In genomic region chr7:4774804-4775280, GRCh38 we compare ENCODE assay signal across 8 cellular contexts. TPM values are rescaled to one million over a fixed set of nuclear protein-coding genes. Genes with fewer than 3 reads are reported as not detected.
DNase-seq lines count a peak whose midpoint lies in the region; ATAC-seq and TF ChIP-seq lines count a peak whose summit lies in the region.

No MANE protein-coding gene starts in this region.

- peak; percentile 39 for ATAC-seq in GM18511 (IDR thresholded peaks at IDR 0.05; ENCODE audit: unreplicated experiment)
- ATAC-seq in HG02970 (IDR thresholded peaks at IDR 0.05; ENCODE audit: low FRiP score, unreplicated experiment): peak; percentile 23
- peak; percentile 63 for ATAC-seq in Panc1
- peak; percentile 29 for ATAC-seq in left lobe of liver

- CTCF ChIA-PET in Panc1 (lab: Charles Lee): no interaction called here

- 4% methylated on average over 17 of the region's 22 CpGs for WGBS in suprapubic skin

- intact Hi-C loops in Panc1 (cut with micrococcal nuclease; ENCODE audit: unreplicated experiment): no loop called here
- intact Hi-C loops in breast epithelium (cut with DNase I; ENCODE audit: low total_unique reads): no loop called here

- BruUV-seq in Panc1 (replicated peaks; lab: Mats Ljungman, UMichigan): TSS peak; percentile 98

- TF ChIP-seq CTCF in C4-2B (conservative IDR thresholded peaks at IDR 0.05) (no peak), Panc1 (IDR thresholded peaks at IDR 0.05) (no peak), breast epithelium (IDR thresholded peaks at IDR 0.05) (no peak), suprapubic skin (IDR thresholded peaks at IDR 0.05) (no peak)

- H3K27me3 ChIP-seq in Panc1 (ENCODE audit: control insufficient read depth, insufficient read depth, low read length) (no peaks in the 10 kb centered on the region), breast epithelium (no peaks in the 10 kb centered on the region), suprapubic skin (no peaks in the 10 kb centered on the region)

- POLR2A ChIA-PET in Panc1 (lab: Charles Lee): interaction anchor here (0.6 to 0.9 kb wide), 3 partner anchors 17 to 133 kb away, joined by 3 to 10 read pairs (median 3); no protein-coding TSS in a partner anchor

- TF ChIP-seq EP300 in suprapubic skin (IDR thresholded peaks at IDR 0.05): no peak

- in situ Hi-C loops in Panc1 (cut with HindIII; ENCODE audit: low pct_unique_long_range_greater_than_20kb, low sequenced_read_pairs): no loop called here

- DNase-seq in Panc1 (ENCODE audit: low read depth, low spot score) (peak; percentile 36), breast epithelium (ENCODE audit: low spot score in 2 of 2) (peak in 1 of 2 donors; percentile 40), left lobe of liver (ENCODE audit: low spot score) (no peak), suprapubic skin (ENCODE audit: low spot score in 2 of 2) (no peak), Ammon's horn (ENCODE audit: low spot score) (no peak)

- peak overlapping the region; percentile 82 for H3K27ac ChIP-seq in C4-2B
- peak overlapping the region; percentile 93 for H3K27ac ChIP-seq in Panc1 (ENCODE audit: low read length)
- peak overlapping the region; percentile 92 to 99 for H3K27ac ChIP-seq in breast epithelium
- peak overlapping the region; percentile 98 for H3K27ac ChIP-seq in suprapubic skin

- H3K9me3 ChIP-seq in Panc1 (ENCODE audit: control insufficient read depth, insufficient read depth, low read depth, low read length): no peaks in the 10 kb centered on the region
- no peaks in the 10 kb centered on the region for H3K9me3 ChIP-seq in breast epithelium
- no peaks in the 10 kb centered on the region for H3K9me3 ChIP-seq in suprapubic skin

- H3K4me1 ChIP-seq in Panc1 (ENCODE audit: control insufficient read depth, insufficient read depth, low read length) (peaks cover 23% of the 10 kb centered on the region), breast epithelium (peaks cover 0 to 7% of the 10 kb centered on the region in 2 donors), suprapubic skin (peaks cover 32% of the 10 kb centered on the region)

- TF ChIP-seq POLR2A in breast epithelium (IDR thresholded peaks at IDR 0.05) (no peak), suprapubic skin (IDR thresholded peaks at IDR 0.05) (no peak)

- H3K36me3 ChIP-seq in Panc1 (ENCODE audit: control insufficient read depth, insufficient read depth, low read length) (peaks cover 2% of the 10 kb centered on the region; the same call in 1 of the 2 replicates), breast epithelium (no peaks in the 10 kb centered on the region), suprapubic skin (peaks cover 12% of the 10 kb centered on the region)

- H3K4me3 ChIP-seq in Panc1 (ENCODE audit: low read depth in 2 of 2, low read length in 2 of 2) (peak overlapping the region; percentile 85 to 98), breast epithelium (peak overlapping the region; percentile 67 to 91 (median 84)), suprapubic skin (peak overlapping the region; percentile 77)

RNA-seq across cellular contexts. Expression of gene AP5Z1, which starts 0.6 kb away (rescaled TPM):
- total RNA-seq in Panc1 (2021; ENCODE audit: unreplicated experiment): 100.0 TPM
- 91.5 TPM for polyA plus RNA-seq in Panc1 (2012; ENCODE audit: insufficient read length)
- total RNA-seq in breast epithelium: 10 to 100 TPM; 20.0 to 25.9 (median 23.3) TPM
- total RNA-seq in left lobe of liver: 13.2 TPM
- 10 to 100 TPM; 26.2 to 81.2 (median 52.2) TPM for total RNA-seq in suprapubic skin
